2 cellular contexts compared by ENCODE assay signal in the genomic region with DNA sequence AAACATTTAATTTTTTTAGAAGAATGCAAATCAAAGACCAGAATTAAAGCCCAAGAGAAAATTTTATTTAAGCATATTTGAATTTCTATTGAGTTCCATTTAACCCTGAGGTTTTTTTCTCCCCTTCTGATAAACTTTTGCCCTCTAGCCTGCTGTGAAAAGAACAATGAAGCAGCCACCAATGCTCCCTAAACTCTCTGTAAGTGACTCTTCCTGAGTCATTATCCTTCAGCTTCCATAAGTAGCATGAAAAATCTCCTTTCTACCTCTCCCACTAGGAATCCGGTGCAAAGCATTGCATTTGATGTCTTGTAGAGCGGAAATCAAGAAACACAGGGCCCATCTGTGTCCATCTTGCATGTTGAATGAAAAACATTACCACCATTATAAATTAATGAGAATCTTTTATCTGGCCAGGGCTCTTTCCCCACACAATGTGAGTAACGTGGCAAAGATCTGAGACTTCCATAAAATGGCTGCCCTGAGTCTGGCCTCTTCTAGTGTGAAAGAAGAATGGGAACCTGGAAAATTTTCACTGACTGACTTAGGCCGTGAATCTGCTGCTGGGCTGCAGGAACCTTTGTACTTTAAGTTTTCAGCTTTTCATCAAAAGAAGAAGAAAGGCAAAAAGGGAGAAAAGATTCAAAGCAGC.
TF ChIP-seq lines count a peak whose summit lies in the region.

No MANE protein-coding gene starts in this region.

TF ChIP-seq in SK-N-SH, 30 proteins besides CTCF, POLR2A, EP300 and RAD21 (continued from another document):
- no peak for TF ChIP-seq RFX5 (IDR thresholded peaks at IDR 0.05; ENCODE audit: low read length)
- no peak for TF ChIP-seq NFIC (IDR thresholded peaks at IDR 0.05; ENCODE audit: borderline replicate concordance)
- TF ChIP-seq, protein P1, sequence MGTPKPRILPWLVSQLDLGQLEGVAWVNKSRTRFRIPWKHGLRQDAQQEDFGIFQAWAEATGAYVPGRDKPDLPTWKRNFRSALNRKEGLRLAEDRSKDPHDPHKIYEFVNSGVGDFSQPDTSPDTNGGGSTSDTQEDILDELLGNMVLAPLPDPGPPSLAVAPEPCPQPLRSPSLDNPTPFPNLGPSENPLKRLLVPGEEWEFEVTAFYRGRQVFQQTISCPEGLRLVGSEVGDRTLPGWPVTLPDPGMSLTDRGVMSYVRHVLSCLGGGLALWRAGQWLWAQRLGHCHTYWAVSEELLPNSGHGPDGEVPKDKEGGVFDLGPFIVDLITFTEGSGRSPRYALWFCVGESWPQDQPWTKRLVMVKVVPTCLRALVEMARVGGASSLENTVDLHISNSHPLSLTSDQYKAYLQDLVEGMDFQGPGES (IDR thresholded peaks at IDR 0.05; ENCODE audit: low read depth, low read length) = no peak
- no peak for TF ChIP-seq FOXM1 (IDR thresholded peaks at IDR 0.05; ENCODE audit: low read depth)
- TF ChIP-seq, protein P2, sequence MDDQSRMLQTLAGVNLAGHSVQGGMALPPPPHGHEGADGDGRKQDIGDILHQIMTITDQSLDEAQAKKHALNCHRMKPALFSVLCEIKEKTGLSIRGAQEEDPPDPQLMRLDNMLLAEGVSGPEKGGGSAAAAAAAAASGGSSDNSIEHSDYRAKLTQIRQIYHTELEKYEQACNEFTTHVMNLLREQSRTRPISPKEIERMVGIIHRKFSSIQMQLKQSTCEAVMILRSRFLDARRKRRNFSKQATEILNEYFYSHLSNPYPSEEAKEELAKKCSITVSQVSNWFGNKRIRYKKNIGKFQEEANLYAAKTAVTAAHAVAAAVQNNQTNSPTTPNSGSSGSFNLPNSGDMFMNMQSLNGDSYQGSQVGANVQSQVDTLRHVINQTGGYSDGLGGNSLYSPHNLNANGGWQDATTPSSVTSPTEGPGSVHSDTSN (IDR thresholded peaks at IDR 0.05) = no peak
- no peak for TF ChIP-seq GATA2 (CRISPR knock-in tag; IDR thresholded peaks at IDR 0.05)

TF ChIP-seq in SK-N-SH treated with all-trans-retinoic acid at 6 μM for 48 hours, 23 proteins besides CTCF, POLR2A, EP300 and RAD21 (continued from another document):
- TF ChIP-seq OSR1 (CRISPR knock-in tag; IDR thresholded peaks at IDR 0.05) = no peak
- TF ChIP-seq ZFP3 (CRISPR knock-in tag; IDR thresholded peaks at IDR 0.05) = no peak
- TF ChIP-seq, protein P3, sequence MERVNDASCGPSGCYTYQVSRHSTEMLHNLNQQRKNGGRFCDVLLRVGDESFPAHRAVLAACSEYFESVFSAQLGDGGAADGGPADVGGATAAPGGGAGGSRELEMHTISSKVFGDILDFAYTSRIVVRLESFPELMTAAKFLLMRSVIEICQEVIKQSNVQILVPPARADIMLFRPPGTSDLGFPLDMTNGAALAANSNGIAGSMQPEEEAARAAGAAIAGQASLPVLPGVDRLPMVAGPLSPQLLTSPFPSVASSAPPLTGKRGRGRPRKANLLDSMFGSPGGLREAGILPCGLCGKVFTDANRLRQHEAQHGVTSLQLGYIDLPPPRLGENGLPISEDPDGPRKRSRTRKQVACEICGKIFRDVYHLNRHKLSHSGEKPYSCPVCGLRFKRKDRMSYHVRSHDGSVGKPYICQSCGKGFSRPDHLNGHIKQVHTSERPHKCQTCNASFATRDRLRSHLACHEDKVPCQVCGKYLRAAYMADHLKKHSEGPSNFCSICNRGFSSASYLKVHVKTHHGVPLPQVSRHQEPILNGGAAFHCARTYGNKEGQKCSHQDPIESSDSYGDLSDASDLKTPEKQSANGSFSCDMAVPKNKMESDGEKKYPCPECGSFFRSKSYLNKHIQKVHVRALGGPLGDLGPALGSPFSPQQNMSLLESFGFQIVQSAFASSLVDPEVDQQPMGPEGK (CRISPR knock-in tag; IDR thresholded peaks at IDR 0.05; ENCODE audit: borderline replicate concordance) = no peak
- no peak for TF ChIP-seq ZNF565 (CRISPR knock-in tag; conservative IDR thresholded peaks at IDR 0.05; ENCODE audit: low read depth)
- no peak for TF ChIP-seq ISL1 (CRISPR knock-in tag; IDR thresholded peaks at IDR 0.05)
